29 cellular contexts compared by ENCODE assay signal in genomic region chr9:92949266-92949982, GRCh38. TPM values are rescaled to one million over a fixed set of nuclear protein-coding genes. Genes with fewer than 3 reads are reported as not detected.
DNase-seq lines count a peak whose midpoint lies in the region; ATAC-seq and TF ChIP-seq lines count a peak whose summit lies in the region.
"Had no signal": no experiment of that assay in that cellular context is flagged by ENCODE, and none has a peak within 500 bp of the region (broad histone marks: within the 10 kb centered on the region; RNA-seq: fewer than 3 reads in every experiment).

No MANE protein-coding gene starts in this region.

- CTCF ChIA-PET in IMR-90 (lab: Yijun Ruan, JAX), result no interaction called here

- H4K91ac ChIP-seq in IMR-90 (ENCODE audit: insufficient read depth, low read depth, low read length) (no peak overlapping the region), neuronal stem cell (ENCODE audit: low read depth, low read length, poor library complexity) (no peak overlapping the region)

- no peaks in the 10 kb centered on the region for H3K9me3 Mint-ChIP-seq in activated naive CD4-positive, alpha-beta T cell treated with anti-CD3 and anti-CD28 coated beads, Interleukin-2, amount 50 U/mL, for 24 hours
- H3K9me3 Mint-ChIP-seq: activated naive CD4-positive, alpha-beta T cell treated with anti-CD3 and anti-CD28 coated beads, Interleukin-2, amount 50 U/mL, for 72 hours; activated T-helper 1 cell treated with anti-CD3 and anti-CD28 coated beads, Interleukin-12 subunit alpha, Interleukin-12 subunit beta, Interleukin-2, Interleukin-4 antibody, amounts not matched to agents 30 ng/mL and 10 ng/mL and 1 ng/mL, durations not matched to agents 14 hours and 24 hours and 36 hours had no signal

- in situ Hi-C loops in IMR-90 (cut with MboI; ENCODE audit: low sequenced_read_pairs), result no loop called here

- no peaks in the 10 kb centered on the region for H3K36me3 Mint-ChIP-seq in activated naive CD4-positive, alpha-beta T cell treated with anti-CD3 and anti-CD28 coated beads, Interleukin-2, amount 50 U/mL, for 24 hours
- H3K36me3 Mint-ChIP-seq: activated naive CD4-positive, alpha-beta T cell treated with anti-CD3 and anti-CD28 coated beads, Interleukin-2, amount 50 U/mL, for 72 hours had no signal

- H4K20me1 ChIP-seq in IMR-90 (ENCODE audit: insufficient read depth, low read length), result no peaks in the 10 kb centered on the region

- H2BK12ac ChIP-seq in neuronal stem cell (ENCODE audit: low read length), result no peak overlapping the region

- peak overlapping the region; percentile 48 for H2AFZ ChIP-seq in IMR-90 (replicated peaks; ENCODE audit: low read length, poor library complexity)
- no peak overlapping the region for H2AFZ ChIP-seq in neuronal stem cell (ENCODE audit: low read length)

- no peak for DNase-seq in activated naive CD4-positive, alpha-beta T cell treated with anti-CD3 and anti-CD28 coated beads, Interleukin-2, amount 50 U/mL, for 16 hours
- DNase-seq in IMR-90, result no peak
- DNase-seq in effector memory CD4-positive, alpha-beta T cell, result no peak
- no peak for DNase-seq in neuronal stem cell (ENCODE audit: low spot score)
- no peak for DNase-seq in NCI-H2081 treated with DMSO at 0.1 percent for 48 hours (lab: John Stamatoyannopoulos, UW)
- no peak for DNase-seq in NCI-H1417 (lab: John Stamatoyannopoulos, UW)
- DNase-seq: activated CD4-positive, CD25-positive, alpha-beta regulatory T cell; activated CD8-positive, alpha-beta T cell treated with anti-CD3 and anti-CD28 coated beads, Interleukin-2, amount 10 ng/mL, durations not matched to agents 7 days and 5 days; cortex of kidney; endodermal cell; esophagus squamous epithelium; mucosa of descending colon; NCI-H1092; NCI-H187; NCI-H226; NCI-H69; Peyer's patch; right cardiac atrium; SW 1271; upper lobe of left lung had no signal

- TF ChIP-seq POLR2A in IMR-90 (IDR thresholded peaks at IDR 0.05; ENCODE audit: low read depth, low read length), result no peak

- H3K79me1 ChIP-seq in IMR-90 (ENCODE audit: low read depth in 1 of 2, low read length in 2 of 2) (no peaks in the 10 kb centered on the region), neuronal stem cell (ENCODE audit: low read depth, low read length) (peaks cover 3% of the 10 kb centered on the region)

- no peak overlapping the region for H2BK20ac ChIP-seq in IMR-90 (ENCODE audit: low read depth, low read length)

- ATAC-seq in IMR-90 (ENCODE audit: low read depth), result no peak
- ATAC-seq in HG03045 (IDR thresholded peaks at IDR 0.05; ENCODE audit: unreplicated experiment), result no peak
- ATAC-seq: activated CD8-positive, alpha-beta T cell treated with anti-CD3 and anti-CD28 coated beads, Interleukin-2, amount 10 ng/mL, durations not matched to agents 7 days and 5 days; activated naive CD4-positive, alpha-beta T cell treated with anti-CD3 and anti-CD28 coated beads, Interleukin-2, amount 50 U/mL, for 72 hours; GM12878; mucosa of descending colon; right cardiac atrium had no signal

- no peak overlapping the region for H3K9ac ChIP-seq in IMR-90 (ENCODE audit: low read depth, low read length)
- peak overlapping the region; percentile 54 for H3K9ac ChIP-seq in neuronal stem cell (ENCODE audit: low read depth, low read length, poor library complexity)

- H3K9me3 ChIP-seq in IMR-90 (ENCODE audit: control insufficient read depth, insufficient read depth, low read length) (peaks cover 3% of the 10 kb centered on the region), neuronal stem cell (replicated peaks in 1 of 2; ENCODE audit: control insufficient read depth in 2 of 2, insufficient read depth in 1 of 2, low read depth in 1 of 2, low read length in 2 of 2) (peaks cover 0 to 6% of the 10 kb centered on the region in 2 donors)
- no peaks in the 10 kb centered on the region for H3K9me3 ChIP-seq in effector memory CD4-positive, alpha-beta T cell (ENCODE audit: control insufficient read depth, low read length)
- H3K9me3 ChIP-seq: ascending aorta, esophagus squamous epithelium, mucosa of descending colon, Peyer's patch, upper lobe of left lung had no signal

- H3K4me1 ChIP-seq in IMR-90 (ENCODE audit: control insufficient read depth, insufficient read depth, low read length), result no peaks in the 10 kb centered on the region
- peaks cover 67% of the 10 kb centered on the region for H3K4me1 ChIP-seq in effector memory CD4-positive, alpha-beta T cell (ENCODE audit: control insufficient read depth, insufficient read depth, low read length, poor library complexity, severe bottlenecking)
- peaks cover 11 to 27% of the 10 kb centered on the region in 2 donors for H3K4me1 ChIP-seq in neuronal stem cell (ENCODE audit: control insufficient read depth in 2 of 2, insufficient read depth in 1 of 2, low read depth in 1 of 2, low read length in 2 of 2)
- H3K4me1 ChIP-seq: ascending aorta had no signal

- H2BK15ac ChIP-seq in IMR-90 (ENCODE audit: low read depth, low read length) (no peak overlapping the region), neuronal stem cell (ENCODE audit: low read length) (peak overlapping the region; percentile 69)

- H2BK120ac ChIP-seq in IMR-90 (ENCODE audit: low read depth, low read length) (no peak overlapping the region), neuronal stem cell (ENCODE audit: low read depth, low read length) (no peak overlapping the region)

- H3K4me2 ChIP-seq in IMR-90 (ENCODE audit: low read depth, low read length) (no peak overlapping the region), neuronal stem cell (ENCODE audit: insufficient read depth, low read length, poor library complexity, severe bottlenecking) (no peak overlapping the region)

- peak overlapping the region; percentile 93 for H3K27ac Mint-ChIP-seq in activated naive CD4-positive, alpha-beta T cell treated with anti-CD3 and anti-CD28 coated beads, Interleukin-2, amount 50 U/mL, for 24 hours
- H3K27ac Mint-ChIP-seq: activated CD8-positive, alpha-beta T cell treated with anti-CD3 and anti-CD28 coated beads, Interleukin-2, amount 10 ng/mL, durations not matched to agents 7 days and 5 days; activated T-helper 1 cell treated with anti-CD3 and anti-CD28 coated beads, Interleukin-12 subunit alpha, Interleukin-12 subunit beta, Interleukin-2, Interleukin-4 antibody, amounts not matched to agents 30 ng/mL and 10 ng/mL and 1 ng/mL, durations not matched to agents 14 hours and 24 hours and 36 hours; endodermal cell had no signal

- no peak overlapping the region for H3K56ac ChIP-seq in IMR-90 (ENCODE audit: extremely low read depth, insufficient read depth, low read length)

- no peak for TF ChIP-seq RAD21 in IMR-90 (IDR thresholded peaks at IDR 0.05; ENCODE audit: low read length)

- dilution Hi-C loops in IMR-90 (cut with HindIII; ENCODE audit: low sequenced_read_pairs, unreplicated experiment), result no loop called here

- H3K27me3 ChIP-seq in IMR-90 (ENCODE audit: control insufficient read depth, insufficient read depth, low read length) (peaks cover 28% of the 10 kb centered on the region), neuronal stem cell (ENCODE audit: control insufficient read depth in 3 of 3, insufficient read depth in 3 of 3, low read depth in 1 of 3, low read length in 3 of 3) (peaks cover 0 to 27% (median 5%) of the 10 kb centered on the region in 3 experiments)
- H3K27me3 ChIP-seq in effector memory CD4-positive, alpha-beta T cell (replicated peaks; ENCODE audit: control insufficient read depth, insufficient read depth, low read length, poor library complexity, severe bottlenecking), result no peaks in the 10 kb centered on the region
- H3K27me3 ChIP-seq: ascending aorta had no signal

- H2AK9ac ChIP-seq in IMR-90 (replicated peaks; ENCODE audit: low read depth, low read length, poor library complexity), result no peak overlapping the region

- no TSS peak for BruUV-seq in IMR-90 (replicated peaks; lab: Mats Ljungman, UMichigan)

- no peaks in the 10 kb centered on the region for H3K27me3 Mint-ChIP-seq in activated naive CD4-positive, alpha-beta T cell treated with anti-CD3 and anti-CD28 coated beads, Interleukin-2, amount 50 U/mL, for 24 hours

- H3K4me3 Mint-ChIP-seq in activated naive CD4-positive, alpha-beta T cell treated with anti-CD3 and anti-CD28 coated beads, Interleukin-2, amount 50 U/mL, for 24 hours, result peak overlapping the region; percentile 30
- H3K4me3 Mint-ChIP-seq: activated CD8-positive, alpha-beta T cell treated with anti-CD3 and anti-CD28 coated beads, Interleukin-2, amount 10 ng/mL, durations not matched to agents 7 days and 5 days; activated T-helper 1 cell treated with anti-CD3 and anti-CD28 coated beads, Interleukin-12 subunit alpha, Interleukin-12 subunit beta, Interleukin-2, Interleukin-4 antibody, amounts not matched to agents 30 ng/mL and 10 ng/mL and 1 ng/mL, durations not matched to agents 14 hours and 24 hours and 36 hours; endodermal cell had no signal

- H2BK5ac ChIP-seq in IMR-90 (ENCODE audit: low read depth, low read length, poor library complexity, severe bottlenecking) (no peak overlapping the region), neuronal stem cell (ENCODE audit: low read length) (no peak overlapping the region)

- H4K8ac ChIP-seq in IMR-90 (ENCODE audit: low read depth in 2 of 2, low read length in 2 of 2), result no peak overlapping the region
- no peak overlapping the region for H4K8ac ChIP-seq in neuronal stem cell (ENCODE audit: low read depth, low read length)

- no peak overlapping the region for H2AK5ac ChIP-seq in IMR-90 (ENCODE audit: low read depth, low read length)
- H2AK5ac ChIP-seq in neuronal stem cell (ENCODE audit: low read depth, low read length), result peak overlapping the region; percentile 66

- no peak overlapping the region for H3K18ac ChIP-seq in IMR-90 (ENCODE audit: low read depth, low read length)
- H3K18ac ChIP-seq in neuronal stem cell (ENCODE audit: low read length), result peak overlapping the region; percentile 53

- H3K4me1 Mint-ChIP-seq in activated naive CD4-positive, alpha-beta T cell treated with anti-CD3 and anti-CD28 coated beads, Interleukin-2, amount 50 U/mL, for 24 hours, result peaks cover 83% of the 10 kb centered on the region

- H3K4me3 ChIP-seq in IMR-90 (ENCODE audit: insufficient read depth, low read depth, low read length) (no peak overlapping the region), neuronal stem cell (ENCODE audit: low read length in 2 of 2) (no peak overlapping the region)
- peak overlapping the region; percentile 97 for H3K4me3 ChIP-seq in effector memory CD4-positive, alpha-beta T cell (ENCODE audit: insufficient read depth, low read depth, low read length, poor library complexity, severe bottlenecking)
- H3K4me3 ChIP-seq: ascending aorta, cardiac muscle cell, esophagus squamous epithelium, GM12878, lung, mucosa of descending colon, Peyer's patch, upper lobe of left lung had no signal

- H3K4ac ChIP-seq in IMR-90 (ENCODE audit: low read depth, low read length), result no peak overlapping the region
- no peak overlapping the region for H3K4ac ChIP-seq in neuronal stem cell (ENCODE audit: low read length)

- H3K14ac ChIP-seq in IMR-90 (replicated peaks; ENCODE audit: low read depth, low read length) (no peak overlapping the region), neuronal stem cell (ENCODE audit: low read length) (no peak overlapping the region)

- POLR2A ChIA-PET in IMR-90 (lab: Charles Lee; ENCODE audit: unreplicated experiment), result no interaction called here

- no peak for TF ChIP-seq CTCF in IMR-90 (conservative IDR thresholded peaks at IDR 0.05; ENCODE audit: low read depth, low read length)

- H3K36me3 ChIP-seq in IMR-90 (ENCODE audit: control insufficient read depth, insufficient read depth, low read length) (no peaks in the 10 kb centered on the region), neuronal stem cell (replicated peaks in 1 of 2; ENCODE audit: control insufficient read depth in 2 of 2, insufficient read depth in 2 of 2, low read length in 2 of 2) (no peaks in the 10 kb centered on the region)
- H3K36me3 ChIP-seq in effector memory CD4-positive, alpha-beta T cell (ENCODE audit: control insufficient read depth, insufficient read depth, low read length), result no peaks in the 10 kb centered on the region
- H3K36me3 ChIP-seq: ascending aorta, cardiac muscle cell, esophagus squamous epithelium, Peyer's patch, upper lobe of left lung had no signal

- H3K23ac ChIP-seq in IMR-90 (ENCODE audit: low read depth, low read length) (no peak overlapping the region), neuronal stem cell (ENCODE audit: low read depth, low read length, poor library complexity) (peak overlapping the region; percentile 47)

- H3K27ac ChIP-seq in IMR-90 (ENCODE audit: insufficient read depth, low read length) (no peak overlapping the region), neuronal stem cell (replicated peaks; ENCODE audit: low read length) (no peak overlapping the region)
- no peak overlapping the region for H3K27ac ChIP-seq in effector memory CD4-positive, alpha-beta T cell (ENCODE audit: insufficient read depth, low read length, poor library complexity, severe bottlenecking)
- H3K27ac ChIP-seq: ascending aorta, cardiac muscle cell, Peyer's patch, upper lobe of left lung had no signal

- WGBS in IMR-90 (ENCODE audit: extremely low coverage in 2 of 2, insufficient read length in 1 of 2), 2 experiments, result 91% methylated on average over 4 of the region's 11 CpGs; no CpG with 5 or more reads in 1 of the 2 experiments
- WGBS in neuronal stem cell (ENCODE audit: extremely low coverage in 2 of 2, insufficient read length in 2 of 2, insufficient replicate concordance in 1 of 2), 2 donors, result no CpG with 5 or more reads among the region's 11 CpGs

- intact Hi-C loops in IMR-90 (cut with micrococcal nuclease), result no loop called here

- H4K5ac ChIP-seq in IMR-90 (ENCODE audit: low read depth, low read length), result no peak overlapping the region

- H3K9me1 ChIP-seq in IMR-90 (ENCODE audit: insufficient read depth, low read length), result peaks cover 3% of the 10 kb centered on the region; the same call in 1 of the 2 replicates

RNA-seq across cellular contexts. Expression of gene FGD3, which starts 2.1 kb away (rescaled TPM):
- not detected in 2 replicates for total RNA-seq in IMR-90 (2012; rRNA removed)
- polyA plus RNA-seq in IMR-90 (2012; rRNA removed), result not detected in 2 replicates
- not detected in 2 replicates for polyA plus RNA-seq in IMR-90 (2012; cell fraction: cytosol; rRNA removed)
- not detected in 2 replicates for polyA plus RNA-seq in IMR-90 (2012; cell fraction: nucleus; rRNA removed; ENCODE audit: low replicate concordance)
- polyA plus RNA-seq in neuronal stem cell (2013, experiment 1 of 2), result 0.47 TPM
- 0.44 TPM for polyA plus RNA-seq in neuronal stem cell (2013, experiment 2 of 2)
- polyA plus RNA-seq: BJ, cardiac muscle cell had no signal
